ENCODE assay signal across 7 cellular contexts in the genomic region with DNA sequence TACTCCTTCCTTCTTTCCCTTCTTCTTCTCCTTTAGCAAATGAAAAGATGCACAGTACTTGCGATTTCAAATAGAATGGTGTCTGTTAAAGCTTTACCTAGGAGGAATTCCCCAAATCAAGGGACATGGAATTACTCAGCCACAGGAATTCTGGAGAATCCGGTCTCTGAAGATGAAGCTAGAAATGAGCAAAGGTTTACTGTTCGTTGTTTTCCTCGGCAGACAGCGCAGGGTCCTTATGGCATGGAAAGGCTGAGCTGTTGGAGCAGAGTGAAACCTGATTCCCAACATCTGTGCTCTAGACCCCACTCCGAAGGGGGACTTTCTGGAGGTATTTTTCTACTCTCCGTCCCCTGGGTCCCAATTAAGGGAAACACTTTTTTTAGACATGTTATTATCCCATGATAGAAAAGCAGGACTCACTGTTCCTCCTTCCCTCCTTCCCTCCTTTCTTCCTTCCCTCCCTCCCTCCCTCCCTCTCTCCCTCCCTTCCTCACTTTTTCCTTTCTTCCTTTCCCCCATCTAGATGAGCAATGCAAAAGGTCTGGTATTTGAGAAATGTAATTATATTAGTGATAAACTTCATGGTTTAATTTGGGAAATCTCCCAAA. TPM values are rescaled to one million over a fixed set of nuclear protein-coding genes. Genes with fewer than 3 reads are reported as not detected.
A peak's percentile ranks its signal among the peaks of the same experiment; 100 is the strongest.
DNase-seq lines count a peak whose midpoint lies in the region; ATAC-seq, FAIRE-seq and TF ChIP-seq lines count a peak whose summit lies in the region.

No MANE protein-coding gene starts in this region.

- H3K4me1 ChIP-seq in Panc1 (ENCODE audit: control insufficient read depth, insufficient read depth, low read length): peaks cover 21% of the 10 kb centered on the region; the same call in 1 of the 2 replicates
- peaks cover 6 to 13% (median 8%) of the 10 kb centered on the region in 3 donors for H3K4me1 ChIP-seq in skeletal muscle tissue (ENCODE audit: control insufficient read depth in 3 of 3, insufficient read depth in 3 of 3, low read length in 3 of 3)

- H3K9me3 ChIP-seq in Panc1 (ENCODE audit: control insufficient read depth, insufficient read depth, low read depth, low read length): no peaks in the 10 kb centered on the region
- no peaks in the 10 kb centered on the region for H3K9me3 ChIP-seq in skeletal muscle tissue (ENCODE audit: control insufficient read depth in 3 of 3, low read length in 3 of 3)

- H3K4me3 ChIP-seq in HFF-Myc (replicated peaks; ENCODE audit: low read depth, low read length): peak overlapping the region; percentile 16
- peak overlapping the region; percentile 28 to 49 for H3K4me3 ChIP-seq in Panc1 (ENCODE audit: low read depth in 2 of 2, low read length in 2 of 2)
- peak overlapping the region; percentile 22 to 68 (median 52) for H3K4me3 ChIP-seq in skeletal muscle tissue (ENCODE audit: low read length in 3 of 3)

- CTCF ChIA-PET in Panc1 (lab: Charles Lee): interaction anchor here (1.2 to 3.2 kb wide), 2 partner anchors 47 to 949 kb away, joined by 8 to 18 read pairs; no protein-coding TSS in a partner anchor

- TF ChIP-seq POLR2A in GM12891 (IDR thresholded peaks at IDR 0.05; ENCODE audit: low read depth, low read length) (no peak), GM12892 (IDR thresholded peaks at IDR 0.05; ENCODE audit: low read depth, low read length) (no peak)

- POLR2A ChIA-PET in Panc1 (lab: Charles Lee): no interaction called here

- H3K27ac ChIP-seq in Panc1 (ENCODE audit: low read length) (peak overlapping the region; percentile 64), skeletal muscle tissue (ENCODE audit: low read depth, low read length) (no peak overlapping the region)

- no peaks in the 10 kb centered on the region for H3K27me3 ChIP-seq in Panc1 (ENCODE audit: control insufficient read depth, insufficient read depth, low read length)
- H3K27me3 ChIP-seq in skeletal muscle tissue (ENCODE audit: control insufficient read depth in 3 of 3, insufficient read depth in 3 of 3, low read length in 3 of 3): peaks cover 12 to 29% (median 13%) of the 10 kb centered on the region in 3 donors

- no peak for FAIRE-seq in GM12891 (lab: Jason Lieb, UNC)
- no peak for FAIRE-seq in GM12892 (lab: Jason Lieb, UNC)

- in situ Hi-C loops in Panc1 (cut with HindIII; ENCODE audit: low pct_unique_long_range_greater_than_20kb, low sequenced_read_pairs): no loop called here

- peak overlapping the region; percentile 34 to 55 (median 54) for H3K9ac ChIP-seq in skeletal muscle tissue (ENCODE audit: low read depth in 1 of 3, low read length in 3 of 3)

- no TSS peak for BruUV-seq in Panc1 (replicated peaks; lab: Mats Ljungman, UMichigan)

- intact Hi-C loops in Panc1 (cut with micrococcal nuclease; ENCODE audit: unreplicated experiment): loop anchor here (1.0 to 5.0 kb wide), 4 partner anchors 47 to 941 kb away; no protein-coding TSS in a partner anchor

- H3K36me3 ChIP-seq in Panc1 (ENCODE audit: control insufficient read depth, insufficient read depth, low read length) (no peaks in the 10 kb centered on the region), skeletal muscle tissue (ENCODE audit: control insufficient read depth in 3 of 3, insufficient read depth in 3 of 3, low read length in 3 of 3) (no peaks in the 10 kb centered on the region)

- DNase-seq in HFF-Myc (ENCODE audit: extremely low read depth, low read depth): no peak
- DNase-seq in Panc1 (ENCODE audit: low read depth, low spot score): no peak
- peak; percentile 64 for DNase-seq in glomerular visceral epithelial cell (ENCODE audit: extremely low spot score)
- no peak for DNase-seq in GM12891 (ENCODE audit: insufficient read length, low spot score)
- no peak for DNase-seq in GM12892 (ENCODE audit: insufficient read length)

- TF ChIP-seq CTCF in HFF-Myc (IDR thresholded peaks at IDR 0.05; ENCODE audit: low read depth, low read length, missing control alignments) (no peak), Panc1 (IDR thresholded peaks at IDR 0.05) (no peak)

- ATAC-seq in Panc1 (peak; percentile 65), HG02798 (IDR thresholded peaks at IDR 0.05; ENCODE audit: poor library complexity, unreplicated experiment) (no peak)

TF ChIP-seq in GM12891, 5 proteins besides CTCF, POLR2A, EP300 and RAD21:
- no peak for TF ChIP-seq POU2F2 (IDR thresholded peaks at IDR 0.05; ENCODE audit: low read depth, low read length)
- TF ChIP-seq PAX5 (IDR thresholded peaks at IDR 0.05; ENCODE audit: insufficient read depth, low read length, severe bottlenecking): no peak
- no peak for TF ChIP-seq TAF1 (IDR thresholded peaks at IDR 0.05; ENCODE audit: low read depth, low read length)
- TF ChIP-seq SPI1 (IDR thresholded peaks at IDR 0.05; ENCODE audit: low read depth, low read length): no peak
- TF ChIP-seq POLR2AphosphoS5 (IDR thresholded peaks at IDR 0.05; ENCODE audit: low read depth, low read length): no peak

RNA-seq across cellular contexts. Expression of a gene that starts 47.1 kb away (rescaled TPM):
- 60.5 TPM for total RNA-seq in Panc1 (2021; ENCODE audit: unreplicated experiment)
- 38.8 TPM for polyA plus RNA-seq in Panc1 (2012; ENCODE audit: insufficient read length)
- total RNA-seq in skeletal muscle tissue: 9.9 TPM
- polyA plus RNA-seq in GM12891 (2012; ENCODE audit: low read depth, missing spikeins): 17.7 TPM
- 46.7 TPM for polyA plus RNA-seq in GM12892 (2012; ENCODE audit: missing spikeins)
